9 cellular contexts compared by ENCODE assay signal in genomic region chr7:115008465-115009114, GRCh38.
DNase-seq lines count a peak whose midpoint lies in the region; ATAC-seq lines count a peak whose summit lies in the region.
"Had no signal": no experiment of that assay in that cellular context is flagged by ENCODE, and none has a peak within 500 bp of the region (broad histone marks: within the 10 kb centered on the region; RNA-seq: fewer than 3 reads in every experiment).

No MANE protein-coding gene starts in this region.

- no peaks in the 10 kb centered on the region for H3K9me3 ChIP-seq in CD4-positive, alpha-beta memory T cell (ENCODE audit: control insufficient read depth in 1 of 2, low read length in 2 of 2)
- H3K9me3 ChIP-seq: right lobe of liver had no signal

- H3K27me3 ChIP-seq in CD4-positive, alpha-beta memory T cell (ENCODE audit: insufficient read depth, low read length) = no peaks in the 10 kb centered on the region
- H3K27me3 ChIP-seq: right lobe of liver had no signal

- H3K4me3 Mint-ChIP-seq in CD4-positive, alpha-beta memory T cell = peak overlapping the region; percentile 45 to 92 (median 80)
- H3K4me3 Mint-ChIP-seq in effector memory CD8-positive, alpha-beta T cell = peak overlapping the region; percentile 68 to 72

- H3K4me3 ChIP-seq in CD4-positive, alpha-beta memory T cell (ENCODE audit: low read length in 2 of 2) = peak overlapping the region; percentile 17 to 25
- H3K4me3 ChIP-seq: right lobe of liver had no signal

- H3K27ac ChIP-seq in CD4-positive, alpha-beta memory T cell (ENCODE audit: low read depth, low read length) = peak overlapping the region; percentile 55
- H3K27ac ChIP-seq: right lobe of liver had no signal

- no peaks in the 10 kb centered on the region for H3K36me3 ChIP-seq in CD4-positive, alpha-beta memory T cell (ENCODE audit: insufficient read depth, low read length)
- H3K36me3 ChIP-seq: right lobe of liver had no signal

- intact Hi-C loops in CD4-positive, alpha-beta memory T cell (cut with micrococcal nuclease) = loop anchor here (1.0 to 5.0 kb wide), 4 partner anchors 8 to 141 kb away; partner anchors contain the start of gene MDFIC

- H3K9me3 Mint-ChIP-seq in CD4-positive, alpha-beta memory T cell = no peaks in the 10 kb centered on the region
- H3K9me3 Mint-ChIP-seq in effector memory CD8-positive, alpha-beta T cell = no peaks in the 10 kb centered on the region

- POLR2A ChIA-PET in CD4-positive, alpha-beta memory T cell (lab: Charles Lee; ENCODE audit: partially characterized antibody) = interaction anchor here (0.6 to 3.6 kb wide), 12 partner anchors 8 to 91 kb away, joined by 3 to 29 read pairs (median 4); partner anchors contain the start of gene MDFIC

- H3K4me1 ChIP-seq in CD4-positive, alpha-beta memory T cell (ENCODE audit: insufficient read depth, low read length) = peaks cover 89% of the 10 kb centered on the region

- H3K4me1 Mint-ChIP-seq in CD4-positive, alpha-beta memory T cell = peaks cover 74 to 95% (median 80%) of the 10 kb centered on the region in 4 donors
- peaks cover 55 to 76% of the 10 kb centered on the region in 2 donors for H3K4me1 Mint-ChIP-seq in effector memory CD8-positive, alpha-beta T cell (ENCODE audit: low read depth in 2 of 2)

- no peaks in the 10 kb centered on the region for H3K27me3 Mint-ChIP-seq in CD4-positive, alpha-beta memory T cell
- no peaks in the 10 kb centered on the region for H3K27me3 Mint-ChIP-seq in effector memory CD8-positive, alpha-beta T cell

- DNase-seq in CD4-positive, alpha-beta memory T cell = peak in 2 of 5 donors; percentile 20 to 41
- DNase-seq in effector memory CD8-positive, alpha-beta T cell = peak in 1 of 3 experiments; percentile 10
- peak; percentile 2 for DNase-seq in putamen (ENCODE audit: low spot score)
- no peak for DNase-seq in DMS79 treated with DMSO at 0.1 percent for 48 hours (lab: John Stamatoyannopoulos, UW)
- no peak for DNase-seq in glomerular visceral epithelial cell (ENCODE audit: extremely low spot score)
- DNase-seq in ecto neural progenitor cell (ENCODE audit: low spot score) = no peak
- DNase-seq: right lobe of liver had no signal

- H3K36me3 Mint-ChIP-seq in CD4-positive, alpha-beta memory T cell = peaks cover 37 to 54% of the 10 kb centered on the region in 2 donors
- peaks cover 14% of the 10 kb centered on the region for H3K36me3 Mint-ChIP-seq in effector memory CD8-positive, alpha-beta T cell (ENCODE audit: insufficient read depth)

- CTCF ChIA-PET in CD4-positive, alpha-beta memory T cell (lab: Charles Lee; ENCODE audit: partially characterized antibody) = interaction anchor here (0.9 to 2.9 kb wide), 6 partner anchors 11 to 209 kb away, joined by 3 to 15 read pairs (median 4); no protein-coding TSS in a partner anchor

- peak overlapping the region; percentile 86 to 96 (median 93) for H3K27ac Mint-ChIP-seq in CD4-positive, alpha-beta memory T cell
- peak overlapping the region; percentile 93 to 95 for H3K27ac Mint-ChIP-seq in effector memory CD8-positive, alpha-beta T cell

- peak; percentile 54 for ATAC-seq in GM21423 (IDR thresholded peaks at IDR 0.05; ENCODE audit: unreplicated experiment)
- peak; percentile 49 for ATAC-seq in HG03571 (IDR thresholded peaks at IDR 0.05; ENCODE audit: unreplicated experiment)
- ATAC-seq in effector memory CD8-positive, alpha-beta T cell (replicated peaks) = peak; percentile 63
